Comparison of ENCODE assay signal across 9 cellular contexts in the genomic region with DNA sequence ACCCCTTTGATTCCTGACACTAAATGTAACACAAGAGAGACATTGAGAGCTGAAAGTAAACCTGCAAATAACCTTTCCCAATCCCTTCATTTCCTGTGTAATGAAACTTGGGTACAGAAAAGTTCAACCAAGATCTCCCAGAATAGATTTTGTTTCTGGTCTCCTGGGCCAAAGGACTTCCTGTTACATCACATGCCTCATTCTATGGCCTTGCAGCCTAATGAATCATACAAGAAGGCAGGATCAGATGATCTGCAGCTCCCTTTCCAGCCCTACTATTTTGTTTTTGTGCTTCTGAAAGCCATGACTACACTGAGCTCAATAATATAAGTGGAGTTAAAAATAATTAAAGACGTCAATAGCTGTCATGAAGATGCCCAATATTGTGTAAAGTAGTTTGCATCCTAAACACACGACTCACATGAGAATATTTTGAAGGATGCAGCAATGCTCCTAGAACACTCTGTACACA.
DNase-seq lines count a peak whose midpoint lies in the region; TF ChIP-seq lines count a peak whose summit lies in the region.
"Had no signal": no experiment of that assay in that cellular context is flagged by ENCODE, and none has a peak within 500 bp of the region (broad histone marks: within the 10 kb centered on the region; RNA-seq: fewer than 3 reads in every experiment).

No MANE protein-coding gene starts in this region.

- DNase-seq in GM13977 (ENCODE audit: low spot score) (peak; percentile 9), LHCN-M2 (ENCODE audit: low read depth) (peak; percentile 92), mammary epithelial cell (peak; percentile 89), osteocyte (ENCODE audit: extremely low spot score, unreplicated experiment) (no peak), ovary (no peak), posterior vena cava (ENCODE audit: low spot score) (no peak)
- no peak for DNase-seq in central memory CD4-positive, alpha-beta T cell
- no peak for DNase-seq in stimulated activated CD4-positive, alpha-beta T cell treated with anti-CD3 and anti-CD28 coated beads, Interleukin-4, amount 100 ng/mL, for 4 hours

- WGBS in mammary epithelial cell (ENCODE audit: low coverage, missing lambda C conversion rate): 61% methylated on average over 2 of the region's 2 CpGs
- 52 to 54% (median 53%) methylated on average over 2 of the region's 2 CpGs for WGBS in ovary, 3 donors

- CTCF ChIA-PET in mammary epithelial cell (lab: Charles Lee; ENCODE audit: low non-redundant PET): interaction anchor here (0.9 to 1.0 kb wide), 2 partner anchors 188 to 202 kb away, joined by 3 to 5 read pairs; no protein-coding TSS in a partner anchor

- TF ChIP-seq POLR2A in ovary (IDR thresholded peaks at IDR 0.05): no peak

- no peaks in the 10 kb centered on the region for H3K27me3 ChIP-seq in mammary epithelial cell (ENCODE audit: insufficient read depth, low read length)
- H3K27me3 ChIP-seq in ovary: no peaks in the 10 kb centered on the region

- H3K4me3 Mint-ChIP-seq in osteocyte (ENCODE audit: unreplicated experiment): no peak overlapping the region
- H3K4me3 Mint-ChIP-seq: nephron had no signal

- peak overlapping the region; percentile 73 for H3K27ac Mint-ChIP-seq in osteocyte (ENCODE audit: unreplicated experiment)

- intact Hi-C loops in mammary epithelial cell (cut with micrococcal nuclease) (loop anchor here (2.0 to 10.0 kb wide), 2 partner anchors 36 to 354 kb away; no protein-coding TSS in a partner anchor), ovary (cut with DNase I) (loop anchor here in 1 of 4 donors (10.0 kb wide), 1 partner anchor 1556 kb away; no protein-coding TSS in a partner anchor), posterior vena cava (cut with DNase I) (no loop called here)

- no peak overlapping the region for H3K9ac ChIP-seq in mammary epithelial cell (ENCODE audit: insufficient read depth, low read length)

- H3K79me2 ChIP-seq in mammary epithelial cell (ENCODE audit: insufficient read depth, low read length): no peaks in the 10 kb centered on the region

- no peak overlapping the region for H3K4me3 ChIP-seq in mammary epithelial cell (replicated peaks in 1 of 3; ENCODE audit: insufficient read depth in 1 of 3, low read depth in 2 of 3, low read length in 3 of 3)
- no peak overlapping the region for H3K4me3 ChIP-seq in ovary

- no peak for TF ChIP-seq CTCF in GM13977 (IDR thresholded peaks at IDR 0.05; ENCODE audit: extremely low read depth, insufficient read depth, missing control alignments)
- TF ChIP-seq CTCF in mammary epithelial cell (conservative IDR thresholded peaks at IDR 0.05 in 1 of 2, IDR thresholded peaks at IDR 0.05 in 1 of 2; ENCODE audit: extremely low read depth in 1 of 2, insufficient read depth in 1 of 2, low read depth in 1 of 2, low read length in 2 of 2): no peak
- TF ChIP-seq CTCF in osteocyte (IDR thresholded peaks at IDR 0.05): no peak
- TF ChIP-seq CTCF in ovary (IDR thresholded peaks at IDR 0.05): no peak

- H3K9me3 Mint-ChIP-seq in osteocyte (ENCODE audit: unreplicated experiment): peaks cover 7% of the 10 kb centered on the region

- H3K27ac ChIP-seq in mammary epithelial cell (ENCODE audit: insufficient read depth, low read depth, low read length) (peak overlapping the region; percentile 86), ovary (no peak overlapping the region)

- no peaks in the 10 kb centered on the region for H3K27me3 Mint-ChIP-seq in osteocyte (ENCODE audit: unreplicated experiment)

- peaks cover 18% of the 10 kb centered on the region for H3K4me1 Mint-ChIP-seq in osteocyte (ENCODE audit: unreplicated experiment)

- BruUV-seq in mammary epithelial cell (replicated peaks; lab: Mats Ljungman, UMichigan): no TSS peak

- H3K9me3 ChIP-seq in mammary epithelial cell (replicated peaks; ENCODE audit: insufficient read depth, low read length) (no peaks in the 10 kb centered on the region), ovary (no peaks in the 10 kb centered on the region)

- peaks cover 12% of the 10 kb centered on the region for H3K4me1 ChIP-seq in mammary epithelial cell (ENCODE audit: insufficient read depth, low read length)
- H3K4me1 ChIP-seq in ovary (ENCODE audit: insufficient read depth): no peaks in the 10 kb centered on the region

- dilution Hi-C loops in mammary epithelial cell (cut with HindIII; ENCODE audit: low sequenced_read_pairs): no loop called here

- H2AFZ ChIP-seq in mammary epithelial cell (ENCODE audit: low read depth, low read length): peak overlapping the region; percentile 79

- no peaks in the 10 kb centered on the region for H4K20me1 ChIP-seq in mammary epithelial cell (ENCODE audit: insufficient read depth, low read length)

- peaks cover 3% of the 10 kb centered on the region for H3K36me3 Mint-ChIP-seq in osteocyte (ENCODE audit: unreplicated experiment)

- H3K36me3 ChIP-seq in mammary epithelial cell (ENCODE audit: insufficient read depth, low read length): no peaks in the 10 kb centered on the region
- no peaks in the 10 kb centered on the region for H3K36me3 ChIP-seq in ovary

- H3K4me2 ChIP-seq in mammary epithelial cell (ENCODE audit: insufficient read depth, low read depth, low read length): peak overlapping the region; percentile 53

- in situ Hi-C loops in GM13977 (cut with MboI; ENCODE audit: low pct_unique_long_range_greater_than_20kb, low sequenced_read_pairs, unreplicated experiment) (loop anchor here (25.0 kb wide), 1 partner anchor 617 kb away; no protein-coding TSS in a partner anchor), mammary epithelial cell (cut with MboI; ENCODE audit: low sequenced_read_pairs in 2 of 2) (no loop called here)

- TF ChIP-seq EP300 in ovary (IDR thresholded peaks at IDR 0.05): no peak

Comparison
In these comparisons a context has a peak if more than half of its experiments do, and no peak if none do; other contexts are left out.
1. DNase-seq: peak in GM13977 (single experiment), LHCN-M2 (single experiment) and mammary epithelial cell (single experiment); none in osteocyte (single experiment), ovary (0 of 5), central memory CD4-positive, alpha-beta T cell (single experiment), stimulated activated CD4-positive, alpha-beta T cell treated with anti-CD3 and anti-CD28 coated beads, Interleukin-4, amount 100 ng/mL, for 4 hours (0 of 2) and posterior vena cava (single experiment).